In the genomic region with DNA sequence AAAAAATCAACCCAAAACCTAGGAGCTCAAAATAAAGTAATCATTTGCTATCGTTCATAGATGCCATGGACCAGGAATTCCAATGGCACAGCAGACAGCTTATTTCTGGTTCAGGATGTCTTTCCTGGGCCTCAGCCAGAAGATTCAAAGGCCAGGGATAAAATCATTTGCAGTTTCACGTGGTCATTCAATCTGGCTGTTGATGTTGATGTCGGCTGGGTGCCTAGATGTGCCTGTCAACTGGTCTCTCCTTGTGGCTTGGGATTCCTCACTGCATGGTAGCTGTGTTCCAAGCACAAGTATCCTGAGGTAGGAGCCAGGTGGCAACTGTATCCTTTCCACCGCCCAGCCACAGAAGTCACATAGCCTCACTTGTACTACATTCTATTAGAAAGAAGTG, we compare ENCODE assay signal across 7 cellular contexts. TPM values are rescaled to one million over a fixed set of nuclear protein-coding genes. Genes with fewer than 3 reads are reported as not detected.
"Had no signal": no experiment of that assay in that cellular context is flagged by ENCODE, and none has a peak within 500 bp of the region (broad histone marks: within the 10 kb centered on the region; RNA-seq: fewer than 3 reads in every experiment).

No MANE protein-coding gene starts in this region.

- H3K4me3 ChIP-seq: GM23338 had no signal

- H2AFZ ChIP-seq: GM23338 had no signal

- DNase-seq: H9, HCEC 1CT had no signal

- H3K4me2 ChIP-seq: GM23338 had no signal

- FAIRE-seq: H1, H54, HepG2 had no signal

RNA-seq across cellular contexts. Expression of a gene that starts 10.7 kb away (rescaled TPM):
- total RNA-seq: H1, H9, HepG2, HT-29 had no signal

RNA-seq across cellular contexts. Expression of a gene that starts 15.0 kb away (rescaled TPM):
- total RNA-seq: GM23338, H1, H9, HepG2, HT-29 had no signal

RNA-seq across cellular contexts. Expression of a gene that starts 33.6 kb away (rescaled TPM):
- total RNA-seq: HepG2, HT-29 had no signal

RNA-seq across cellular contexts. Expression of a gene that starts 56.6 kb away (rescaled TPM):
- total RNA-seq: HepG2, HT-29 had no signal
